In genomic region chr6:110573537-110573936, GRCh38 we compare ENCODE assay signal across 1 cellular context.
TF ChIP-seq lines count a peak whose summit lies in the region.

No MANE protein-coding gene starts in this region.

TF ChIP-seq in SK-N-SH treated with all-trans-retinoic acid at 6 μM for 48 hours, 23 proteins besides CTCF, POLR2A, EP300 and RAD21 (continued from another document):
- no peak for TF ChIP-seq CSRNP3 (CRISPR knock-in tag; IDR thresholded peaks at IDR 0.05)
- no peak for TF ChIP-seq TSHZ2 (CRISPR knock-in tag; IDR thresholded peaks at IDR 0.05)
- no peak for TF ChIP-seq TCF4 (CRISPR knock-in tag; IDR thresholded peaks at IDR 0.05; ENCODE audit: borderline replicate concordance)
- no peak for TF ChIP-seq ZNF565 (CRISPR knock-in tag; conservative IDR thresholded peaks at IDR 0.05; ENCODE audit: low read depth)
- TF ChIP-seq BACH2 (CRISPR knock-in tag; IDR thresholded peaks at IDR 0.05; ENCODE audit: borderline replicate concordance), result no peak
- no peak for TF ChIP-seq GLIS3 (CRISPR knock-in tag; IDR thresholded peaks at IDR 0.05)
- no peak for TF ChIP-seq OSR1 (CRISPR knock-in tag; IDR thresholded peaks at IDR 0.05)
